31 cellular contexts compared by ENCODE assay signal in genomic region chr7:157438121-157439025, GRCh38.
DNase-seq lines count a peak whose midpoint lies in the region; ATAC-seq and TF ChIP-seq lines count a peak whose summit lies in the region.
"Had no signal": no experiment of that assay in that cellular context is flagged by ENCODE, and none has a peak within 500 bp of the region (broad histone marks: within the 10 kb centered on the region; RNA-seq: fewer than 3 reads in every experiment).

No MANE protein-coding gene starts in this region.

- H3K4me1 ChIP-seq in foreskin keratinocyte: no peaks in the 10 kb centered on the region
- H3K4me1 ChIP-seq: left ventricle myocardium inferior, neural progenitor cell, prostate gland, transverse colon had no signal

- no peak for ATAC-seq in foreskin keratinocyte
- ATAC-seq: activated naive CD4-positive, alpha-beta T cell treated with anti-CD3 and anti-CD28 coated beads, Interleukin-2, amount 50 U/mL, for 72 hours; activated T-helper 17 cell treated with anti-CD3 and anti-CD28 coated beads, Interleukin-2, amount 50 U/mL, for 72 hours; T-cell had no signal

- no peak overlapping the region for H3K4me3 Mint-ChIP-seq in chondrocyte (ENCODE audit: unreplicated experiment)
- no peak overlapping the region for H3K4me3 Mint-ChIP-seq in T-helper 2 cell treated with Interferon-gamma antibody and Interleukin-4, amounts not matched to agents 5 μg/mL and 100 μg/mL, for 36 hours
- H3K4me3 Mint-ChIP-seq: activated T-helper 17 cell treated with anti-CD3 and anti-CD28 coated beads, Interleukin-2, amount 50 U/mL, for 72 hours; H9 had no signal

- H3K27ac Mint-ChIP-seq in chondrocyte (ENCODE audit: unreplicated experiment): no peak overlapping the region
- no peak overlapping the region for H3K27ac Mint-ChIP-seq in T-helper 2 cell treated with Interferon-gamma antibody and Interleukin-4, amounts not matched to agents 5 μg/mL and 100 μg/mL, for 36 hours
- H3K27ac Mint-ChIP-seq: activated T-helper 17 cell treated with anti-CD3 and anti-CD28 coated beads, Interleukin-2, amount 50 U/mL, for 72 hours; H9; neural progenitor cell had no signal

- no peaks in the 10 kb centered on the region for H3K9me3 Mint-ChIP-seq in chondrocyte (ENCODE audit: low read depth)
- H3K9me3 Mint-ChIP-seq in T-helper 2 cell treated with Interferon-gamma antibody and Interleukin-4, amounts not matched to agents 5 μg/mL and 100 μg/mL, for 36 hours: no peaks in the 10 kb centered on the region
- H3K9me3 Mint-ChIP-seq: activated naive CD4-positive, alpha-beta T cell treated with anti-CD3 and anti-CD28 coated beads, Interleukin-2, amount 50 U/mL, for 72 hours; activated T-helper 17 cell treated with anti-CD3 and anti-CD28 coated beads, Interleukin-2, amount 50 U/mL, for 72 hours; T-cell had no signal

- no peak overlapping the region for H3K27ac ChIP-seq in foreskin keratinocyte
- H3K27ac ChIP-seq: BLaER1, cardiac muscle cell, coronary artery, HL-60, KMS-11, left ventricle myocardium inferior, neural progenitor cell, prostate gland, transverse colon had no signal

- DNase-seq in Daoy (ENCODE audit: low read depth) (peak; percentile 54), NB4 (ENCODE audit: low read depth) (peak; percentile 80), chondrocyte (ENCODE audit: low spot score) (peak; percentile 63), posterior vena cava (ENCODE audit: low spot score) (peak; percentile 64), NCI-H524 treated with DMSO at 0.1 percent for 48 hours (lab: John Stamatoyannopoulos, UW) (no peak), foreskin keratinocyte (no peak), DMS 273 treated with DMSO at 0.1 percent for 48 hours (lab: John Stamatoyannopoulos, UW) (no peak)
- DNase-seq in T-helper 2 cell treated with Interferon-gamma antibody and Interleukin-4, amounts not matched to agents 5 μg/mL and 100 μg/mL, for 36 hours (ENCODE audit: low spot score): no peak
- DNase-seq: DMS153; effector memory CD4-positive, alpha-beta T cell; erythroblast; H9; left ventricle myocardium inferior; mesendoderm; MM.1S; NCI-H1417 treated with DMSO at 0.1 percent for 48 hours; NCI-H2029 treated with DMSO at 0.1 percent for 48 hours; NCI-H69; stimulated activated CD4-positive, alpha-beta T cell treated with anti-CD3 and anti-CD28 coated beads, Interleukin-15, amount 100 ng/mL, for 24 hours; stimulated activated CD4-positive, alpha-beta T cell treated with anti-CD3 and anti-CD28 coated beads, Interleukin-4, amount 100 ng/mL, for 4 hours; transverse colon had no signal

- intact Hi-C loops in posterior vena cava (cut with DNase I): no loop called here

- TF ChIP-seq CTCF in NB4 (IDR thresholded peaks at IDR 0.05; ENCODE audit: low read depth, low read length) (no peak), chondrocyte (IDR thresholded peaks at IDR 0.05) (no peak), foreskin keratinocyte (conservative IDR thresholded peaks at IDR 0.05) (no peak)

- H3K4me1 Mint-ChIP-seq in chondrocyte (ENCODE audit: low read depth): peaks cover 3% of the 10 kb centered on the region
- peaks cover 3% of the 10 kb centered on the region for H3K4me1 Mint-ChIP-seq in T-helper 2 cell treated with Interferon-gamma antibody and Interleukin-4, amounts not matched to agents 5 μg/mL and 100 μg/mL, for 36 hours (ENCODE audit: low read depth)

- no peaks in the 10 kb centered on the region for H3K36me3 Mint-ChIP-seq in chondrocyte (ENCODE audit: low read depth)
- no peaks in the 10 kb centered on the region for H3K36me3 Mint-ChIP-seq in T-helper 2 cell treated with Interferon-gamma antibody and Interleukin-4, amounts not matched to agents 5 μg/mL and 100 μg/mL, for 36 hours (ENCODE audit: low read depth)
- H3K36me3 Mint-ChIP-seq: activated naive CD4-positive, alpha-beta T cell treated with anti-CD3 and anti-CD28 coated beads, Interleukin-2, amount 50 U/mL, for 72 hours; T-cell had no signal

- no peak for TF ChIP-seq POLR2A in NB4 (IDR thresholded peaks at IDR 0.05; ENCODE audit: extremely low read depth, insufficient read length)

- H3K27me3 Mint-ChIP-seq in chondrocyte (ENCODE audit: low read depth): peaks cover 1% of the 10 kb centered on the region
- H3K27me3 Mint-ChIP-seq in T-helper 2 cell treated with Interferon-gamma antibody and Interleukin-4, amounts not matched to agents 5 μg/mL and 100 μg/mL, for 36 hours (ENCODE audit: low read depth): no peaks in the 10 kb centered on the region
- H3K27me3 Mint-ChIP-seq: activated T-helper 17 cell treated with anti-CD3 and anti-CD28 coated beads, Interleukin-2, amount 50 U/mL, for 72 hours; T-cell had no signal

- H3K4me3 ChIP-seq in NB4 (ENCODE audit: low read depth, low read length): no peak overlapping the region
- H3K4me3 ChIP-seq: BLaER1, cardiac muscle cell, coronary artery, left ventricle myocardium inferior, neural progenitor cell, prostate gland, transverse colon had no signal

- H3K27me3 ChIP-seq in foreskin keratinocyte: no peaks in the 10 kb centered on the region
- H3K27me3 ChIP-seq: BLaER1, cardiac muscle cell, neural progenitor cell, transverse colon had no signal

Comparison
In these comparisons a context has a peak if more than half of its experiments do, and no peak if none do; other contexts are left out.
1. DNase-seq: peak in Daoy (single experiment), NB4 (single experiment), chondrocyte (single experiment) and posterior vena cava (single experiment); none in NCI-H524 treated with DMSO at 0.1 percent for 48 hours (single experiment), foreskin keratinocyte (0 of 2), T-helper 2 cell treated with Interferon-gamma antibody and Interleukin-4, amounts not matched to agents 5 μg/mL and 100 μg/mL, for 36 hours (single experiment) and DMS 273 treated with DMSO at 0.1 percent for 48 hours (single experiment).